In genomic region chr13:40994581-40995230, GRCh38 we compare ENCODE assay signal across 8 cellular contexts. TPM values are rescaled to one million over a fixed set of nuclear protein-coding genes. Genes with fewer than 3 reads are reported as not detected.
A peak's percentile ranks its signal among the peaks of the same experiment; 100 is the strongest.
DNase-seq lines count a peak whose midpoint lies in the region; ATAC-seq and TF ChIP-seq lines count a peak whose summit lies in the region.

No MANE protein-coding gene starts in this region.

- TF ChIP-seq CTCF in GM23338 (conservative IDR thresholded peaks at IDR 0.05; ENCODE audit: low read depth in 2 of 2) (no peak), PC-9 (conservative IDR thresholded peaks at IDR 0.05) (no peak)

- ATAC-seq in GM18498 (IDR thresholded peaks at IDR 0.05; ENCODE audit: unreplicated experiment) = peak; percentile 81
- no peak for ATAC-seq in GM23338
- no peak for ATAC-seq in sciatic nerve

- H3F3A ChIP-seq in GM23338 (replicated peaks; ENCODE audit: low read depth) (no peaks in the 10 kb centered on the region), PC-9 (ENCODE audit: insufficient read depth, low read depth) (peaks cover 27% of the 10 kb centered on the region)

- H3K4me1 Mint-ChIP-seq in GM23338 = peaks cover 22% of the 10 kb centered on the region

- H3K9me2 ChIP-seq in GM23338 (ENCODE audit: insufficient read depth) (no peaks in the 10 kb centered on the region), PC-9 (ENCODE audit: insufficient read depth) (no peaks in the 10 kb centered on the region)

- H3K79me2 ChIP-seq in GM23338 (replicated peaks; ENCODE audit: insufficient read depth) (no peaks in the 10 kb centered on the region), PC-9 (ENCODE audit: low read depth) (peaks cover 90% of the 10 kb centered on the region)

- H3K9me3 ChIP-seq in PC-9 (ENCODE audit: insufficient read depth, low read depth) = no peaks in the 10 kb centered on the region; the same call in 1 of the 2 replicates
- no peaks in the 10 kb centered on the region for H3K9me3 ChIP-seq in mucosa of stomach (ENCODE audit: control insufficient read depth, low read length)

- H3K36me3 ChIP-seq in GM23338 (ENCODE audit: insufficient read depth) (no peaks in the 10 kb centered on the region), PC-9 (ENCODE audit: low read depth) (0 out of 2 replicates have a peak, but pooled peaks cover 7% of the 10 kb centered on the region), mucosa of stomach (ENCODE audit: control insufficient read depth, insufficient read depth, low read length) (no peaks in the 10 kb centered on the region)

- H2AFZ ChIP-seq in GM23338 (no peak overlapping the region), PC-9 (no peak overlapping the region)

- no TSS peak for BruUV-seq in PC-9 (replicated peaks; lab: Mats Ljungman, UMichigan)

- no peaks in the 10 kb centered on the region for H3K36me3 Mint-ChIP-seq in GM23338 (ENCODE audit: low read depth)

- peaks cover 2% of the 10 kb centered on the region for H3K27me3 Mint-ChIP-seq in GM23338 (ENCODE audit: insufficient read depth, low read depth, poor library complexity)

- intact Hi-C loops in PC-9 (cut with micrococcal nuclease; ENCODE audit: unreplicated experiment) = loop anchor here (1.0 to 5.0 kb wide), 3 partner anchors 24 to 217 kb away; partner anchors contain the start of genes ELF1 and WBP4
- intact Hi-C loops in sciatic nerve (cut with DNase I) = no loop called here

- peak overlapping the region; percentile 22; the same call in 1 of the 2 replicates for H3K27ac Mint-ChIP-seq in GM23338

- DNase-seq in GM23338 (ENCODE audit: low spot score) = no peak
- no peak for DNase-seq in PC-9
- no peak for DNase-seq in Kasumi-1 (lab: John Stamatoyannopoulos, UW)
- no peak for DNase-seq in pons (ENCODE audit: low spot score)
- no peak for DNase-seq in sciatic nerve (ENCODE audit: low spot score)
- no peak for DNase-seq in HK-2 (ENCODE audit: unreplicated experiment)

- H3K9me3 Mint-ChIP-seq in GM23338 = no peaks in the 10 kb centered on the region; the same call in 2 of the 3 replicates

- CTCF ChIA-PET in PC-9 (lab: Charles Lee) = no interaction called here

- H3K4me3 ChIP-seq in GM23338 = no peak overlapping the region
- peak overlapping the region; percentile 40 for H3K4me3 ChIP-seq in PC-9
- H3K4me3 ChIP-seq in mucosa of stomach (ENCODE audit: low read length) = no peak overlapping the region

- H3K4me2 ChIP-seq in GM23338 (no peak overlapping the region), PC-9 (peak overlapping the region; percentile 91)

- peaks cover 10% of the 10 kb centered on the region; the same call in 1 of the 2 replicates for H3K4me1 ChIP-seq in GM23338 (ENCODE audit: insufficient read depth)
- peaks cover 38% of the 10 kb centered on the region for H3K4me1 ChIP-seq in PC-9 (replicated peaks; ENCODE audit: insufficient read depth)
- peaks cover 42% of the 10 kb centered on the region for H3K4me1 ChIP-seq in mucosa of stomach (ENCODE audit: control insufficient read depth, insufficient read depth, low read length)

- H3K27me3 ChIP-seq in GM23338 (ENCODE audit: insufficient read depth) (no peaks in the 10 kb centered on the region), PC-9 (ENCODE audit: insufficient read depth, low read depth) (no peaks in the 10 kb centered on the region), mucosa of stomach (ENCODE audit: control insufficient read depth, insufficient read depth, low read length) (no peaks in the 10 kb centered on the region)

- POLR2A ChIA-PET in PC-9 (lab: Charles Lee; ENCODE audit: unreplicated experiment) = no interaction called here

- H3K9ac ChIP-seq in mucosa of stomach (ENCODE audit: low read length) = peak overlapping the region; percentile 24

- H4K20me1 ChIP-seq in GM23338 (replicated peaks; ENCODE audit: insufficient read depth) = no peaks in the 10 kb centered on the region
- H4K20me1 ChIP-seq in PC-9 (ENCODE audit: insufficient read depth) = no peaks in the 10 kb centered on the region

- H3K4me3 Mint-ChIP-seq in GM23338 = no peak overlapping the region

- H3K27ac ChIP-seq in GM23338 (ENCODE audit: low read depth) (no peak overlapping the region), PC-9 (peak overlapping the region; percentile 96)

TF ChIP-seq in GM23338, 12 proteins besides CTCF, POLR2A, EP300 and RAD21 (continues in another document):
- no peak for TF ChIP-seq POLR2AphosphoS5 (IDR thresholded peaks at IDR 0.05; ENCODE audit: low read depth)
- TF ChIP-seq EZH2phosphoT487 (IDR thresholded peaks at IDR 0.05; ENCODE audit: unreplicated experiment) = no peak
- TF ChIP-seq CREB1 (CRISPR knock-in tag; IDR thresholded peaks at IDR 0.05; ENCODE audit: low read depth) = no peak
- no peak for TF ChIP-seq ZNF331 (CRISPR knock-in tag; IDR thresholded peaks at IDR 0.05; ENCODE audit: low read depth)
- TF ChIP-seq ZNF114 (CRISPR knock-in tag; IDR thresholded peaks at IDR 0.05) = no peak
- no peak for TF ChIP-seq REST (IDR thresholded peaks at IDR 0.05; ENCODE audit: unreplicated experiment)
- TF ChIP-seq EZH2 (IDR thresholded peaks at IDR 0.05; ENCODE audit: low read depth, unreplicated experiment) = no peak
- no peak for TF ChIP-seq NANOG (IDR thresholded peaks at IDR 0.05; ENCODE audit: borderline replicate concordance)
- no peak for TF ChIP-seq STAT1 (IDR thresholded peaks at IDR 0.05; ENCODE audit: unreplicated experiment)
- no peak for TF ChIP-seq JUNB (IDR thresholded peaks at IDR 0.05; ENCODE audit: unreplicated experiment)
- TF ChIP-seq ETS1 (IDR thresholded peaks at IDR 0.05) = no peak

RNA-seq across cellular contexts. Expression of gene ELF1, which starts 24.4 kb away (rescaled TPM):
- total RNA-seq in GM23338 (2014; rRNA removed; shearing (Covaris generic)) = 11.4 and 12.7 TPM in 2 replicates
- 5.4 and 7.0 TPM in 2 replicates for polyA plus RNA-seq in GM23338 (2016; fragmentation: Nextera tagmentation; extraction: Ambion mirVana)
- total RNA-seq in PC-9 (2021) = 31.2 and 36.0 TPM in 2 replicates
- total RNA-seq in sciatic nerve = 61.7 TPM
